19 cellular contexts compared by ENCODE assay signal in genomic region chr20:23212011-23212410, GRCh38.
A peak's percentile ranks its signal among the peaks of the same experiment; 100 is the strongest.
DNase-seq lines count a peak whose midpoint lies in the region; ATAC-seq, FAIRE-seq and TF ChIP-seq lines count a peak whose summit lies in the region.
"Had no signal": no experiment of that assay in that cellular context is flagged by ENCODE, and none has a peak within 500 bp of the region (broad histone marks: within the 10 kb centered on the region; RNA-seq: fewer than 3 reads in every experiment).

No MANE protein-coding gene starts in this region.

- no peak for TF ChIP-seq RAD21 in K562 (CRISPR knock-in tag; conservative IDR thresholded peaks at IDR 0.05 in 1 of 2, IDR thresholded peaks at IDR 0.05 in 1 of 2)

- no peak for FAIRE-seq in K562 (lab: Jason Lieb, UNC)
- FAIRE-seq: H1 had no signal

- no peak overlapping the region for H3K23ac ChIP-seq in mesendoderm (ENCODE audit: low read length)

- H3K79me1 ChIP-seq in mesendoderm (ENCODE audit: low read length), result no peaks in the 10 kb centered on the region

- TF ChIP-seq EP300 in K562 (IDR thresholded peaks at IDR 0.05; ENCODE audit: low read length), result no peak

- H4K8ac ChIP-seq in mesendoderm (ENCODE audit: low read depth, low read length), result no peak overlapping the region

- peaks cover 0 to 6% of the 10 kb centered on the region in 2 experiments; a peak in 2 of 5 replicates for H3K4me1 ChIP-seq in K562 (replicated peaks in 1 of 2; ENCODE audit: control insufficient read depth in 2 of 2, insufficient read depth in 2 of 2, low read length in 2 of 2)
- peaks cover 12% of the 10 kb centered on the region for H3K4me1 ChIP-seq in mesendoderm (ENCODE audit: control insufficient read depth, low read depth, low read length)
- H3K4me1 ChIP-seq in GM23248 (ENCODE audit: insufficient read depth), result no peaks in the 10 kb centered on the region
- H3K4me1 ChIP-seq: Peyer's patch had no signal

- no peaks in the 10 kb centered on the region for H4K20me1 ChIP-seq in K562 (replicated peaks; ENCODE audit: control insufficient read depth, insufficient read depth, low read length)
- no peaks in the 10 kb centered on the region for H4K20me1 ChIP-seq in GM23248 (ENCODE audit: insufficient read depth)

- H3K56ac ChIP-seq in mesendoderm (ENCODE audit: low read length), result peak overlapping the region; percentile 58

- TF ChIP-seq CTCF in K562 (IDR thresholded peaks at IDR 0.05 in 2 of 3, conservative IDR thresholded peaks at IDR 0.05 in 1 of 3; ENCODE audit: insufficient read depth in 2 of 3, low read depth in 1 of 3, low read length in 3 of 3), result no peak

- no peaks in the 10 kb centered on the region for H3K9me2 ChIP-seq in GM23248 (ENCODE audit: insufficient read depth)

- in situ Hi-C loops in K562 (cut with MboI) (no loop called here), GM23248 (cut with MboI) (no loop called here)

- H3K18ac ChIP-seq in mesendoderm (ENCODE audit: low read length), result no peak overlapping the region

- H3K79me2 ChIP-seq in K562 (ENCODE audit: control insufficient read depth, insufficient read depth, low read length) (no peaks in the 10 kb centered on the region), mesendoderm (ENCODE audit: control insufficient read depth, insufficient read depth, low read length) (no peaks in the 10 kb centered on the region), GM23248 (ENCODE audit: insufficient read depth) (no peaks in the 10 kb centered on the region)

- H2BK5ac ChIP-seq in mesendoderm (ENCODE audit: low read length), result peak overlapping the region; percentile 70

- ATAC-seq in K562, result no peak

- CTCF ChIA-PET in K562 (lab: Yijun Ruan, JAX; ENCODE audit: low intra/inter-chr PET ratio), result interaction anchor here (0.7 kb wide), 1 partner anchor 99 kb away, joined by 3 read pairs; no protein-coding TSS in a partner anchor

- DNase-seq in SIG-M5 treated with dmso at 0.1 percent for 504 hours (lab: John Stamatoyannopoulos, UW; ENCODE audit: unreplicated experiment) (peak; percentile 55), SIG-M5 (lab: John Stamatoyannopoulos, UW) (no peak), NOMO-1 (lab: John Stamatoyannopoulos, UW; ENCODE audit: unreplicated experiment in 2 of 2) (peak; percentile 55 to 68), K562 (ENCODE audit: extremely low read depth in 1 of 4, low spot score in 3 of 4) (no peak), mesendoderm (peak; percentile 92), GM23248 (no peak), SKM-1 (lab: John Stamatoyannopoulos, UW; ENCODE audit: unreplicated experiment) (no peak), SW 1271 (lab: John Stamatoyannopoulos, UW) (no peak)
- DNase-seq: DMS 273 treated with DMSO at 0.1 percent for 48 hours, GDM1, KBM-7, NCI-H1048, NCI-H1436, NCI-H1930, NCI-H226, NCI-H524, Peyer's patch had no signal

- no peaks in the 10 kb centered on the region for H3K36me3 ChIP-seq in K562 (ENCODE audit: control insufficient read depth, insufficient read depth, low read length)
- H3K36me3 ChIP-seq in mesendoderm (ENCODE audit: control insufficient read depth, insufficient read depth, low read length), result no peaks in the 10 kb centered on the region
- H3K36me3 ChIP-seq in GM23248 (ENCODE audit: low read depth), result no peaks in the 10 kb centered on the region
- H3K36me3 ChIP-seq: Peyer's patch had no signal

- BruUV-seq in K562 (replicated peaks; lab: Mats Ljungman, UMichigan), result no TSS peak

- no peak overlapping the region for H3K27ac ChIP-seq in K562 (ENCODE audit: extremely low read depth, low read depth, low read length)
- peak overlapping the region; percentile 15 for H3K27ac ChIP-seq in mesendoderm (ENCODE audit: low read depth, low read length)
- no peak overlapping the region for H3K27ac ChIP-seq in GM23248
- H3K27ac ChIP-seq: 22Rv1, Peyer's patch had no signal

- no peak overlapping the region for H2BK15ac ChIP-seq in mesendoderm (replicated peaks; ENCODE audit: low read depth)

- H3K9me1 ChIP-seq in K562 (ENCODE audit: control insufficient read depth, insufficient read depth, low read length), result no peaks in the 10 kb centered on the region

- H3K9me3 ChIP-seq in K562 (replicated peaks; ENCODE audit: control insufficient read depth, insufficient read depth, low read depth, low read length) (no peaks in the 10 kb centered on the region), GM23248 (ENCODE audit: low read depth) (no peaks in the 10 kb centered on the region)
- H3K9me3 ChIP-seq: Peyer's patch had no signal

- H3K9ac ChIP-seq in K562 (ENCODE audit: insufficient read depth in 1 of 2, low read depth in 2 of 2, low read length in 2 of 2), result no peak overlapping the region
- no peak overlapping the region for H3K9ac ChIP-seq in mesendoderm (ENCODE audit: low read length)
- H3K9ac ChIP-seq in GM23248, result no peak overlapping the region

- POLR2A ChIA-PET in K562 (lab: Yijun Ruan, JAX), result no interaction called here

- intact Hi-C loops in K562 (cut with micrococcal nuclease), result no loop called here

- H3K27me3 ChIP-seq in K562 (ENCODE audit: control insufficient read depth in 2 of 2, insufficient read depth in 2 of 2, low read length in 2 of 2) (no peaks in the 10 kb centered on the region), mesendoderm (ENCODE audit: insufficient read depth, low read length, poor library complexity) (no peaks in the 10 kb centered on the region), GM23248 (replicated peaks; ENCODE audit: insufficient read depth) (no peaks in the 10 kb centered on the region)
- H3K27me3 ChIP-seq: Peyer's patch had no signal

- H4K5ac ChIP-seq in mesendoderm (ENCODE audit: low read length), result no peak overlapping the region

- H2BK120ac ChIP-seq in mesendoderm (ENCODE audit: low read depth, low read length), result no peak overlapping the region

- no peak overlapping the region for H3K4ac ChIP-seq in mesendoderm (ENCODE audit: low read depth, low read length)

- TF ChIP-seq POLR2A in K562 (conservative IDR thresholded peaks at IDR 0.05), result no peak

- H3K4me2 ChIP-seq in K562 (ENCODE audit: insufficient read depth, low read length) (no peak overlapping the region), mesendoderm (ENCODE audit: low read length) (no peak overlapping the region), GM23248 (ENCODE audit: unreplicated experiment) (no peak overlapping the region)

- H3K4me3 ChIP-seq in K562 (no peak overlapping the region), mesendoderm (ENCODE audit: low read length) (no peak overlapping the region), GM23248 (no peak overlapping the region)
- H3K4me3 ChIP-seq: Peyer's patch had no signal

- H2AK5ac ChIP-seq in mesendoderm (ENCODE audit: low read length), result no peak overlapping the region

- H3F3A ChIP-seq in GM23248 (ENCODE audit: insufficient read depth), result no peaks in the 10 kb centered on the region

- H2AFZ ChIP-seq in K562 (ENCODE audit: low read depth, low read length), result no peak overlapping the region
- H2AFZ ChIP-seq in GM23248, result no peak overlapping the region

TF ChIP-seq in K562, 482 proteins besides CTCF, POLR2A, EP300 and RAD21:
- TF ChIP-seq BMI1 (IDR thresholded peaks at IDR 0.05; ENCODE audit: low read length), result no peak
- TF ChIP-seq TFE3 (CRISPR knock-in tag; IDR thresholded peaks at IDR 0.05), result peak; percentile 20; the same call in 1 of the 2 replicates

Comparison
In these comparisons a context has a peak if more than half of its experiments do, and no peak if none do; other contexts are left out.
1. DNase-seq: peak in SIG-M5 treated with dmso at 0.1 percent for 504 hours (single experiment), NOMO-1 (2 of 2) and mesendoderm (single experiment); none in SIG-M5 (single experiment), K562 (0 of 4), GM23248 (single experiment), SKM-1 (single experiment) and SW 1271 (0 of 2).